Comparison of ENCODE assay signal across 10 cellular contexts in the genomic region with DNA sequence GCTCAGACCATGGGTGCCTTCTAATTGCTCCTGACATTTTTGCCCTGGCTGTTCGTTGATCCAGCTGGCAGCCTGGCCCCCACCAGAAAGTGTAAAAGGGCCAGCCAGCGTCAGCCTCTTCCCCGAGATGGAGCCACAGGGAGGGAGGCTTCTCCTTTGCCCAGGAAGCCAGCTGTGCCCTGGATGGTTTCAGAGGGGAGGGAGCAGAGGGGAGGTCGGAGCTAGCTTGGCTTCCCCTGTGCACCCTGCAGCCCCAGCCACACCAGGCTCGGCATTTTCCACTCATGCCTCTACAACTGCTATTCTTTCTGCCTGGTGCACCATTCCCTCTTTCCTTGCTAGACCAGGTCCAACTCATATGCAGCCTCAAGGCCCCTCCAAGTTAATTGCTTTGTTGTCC. TPM values are rescaled to one million over a fixed set of nuclear protein-coding genes. Genes with fewer than 3 reads are reported as not detected.
"Had no signal": no experiment of that assay in that cellular context is flagged by ENCODE, and none has a peak within 500 bp of the region (broad histone marks: within the 10 kb centered on the region; RNA-seq: fewer than 3 reads in every experiment).

No MANE protein-coding gene starts in this region.

RNA-seq across cellular contexts. Expression of a gene that starts 56.4 kb away (rescaled TPM):
- total RNA-seq: OCI-LY7, PC-9, Peyer's patch, Right ventricle myocardium inferior, Right ventricle myocardium superior, RPMI7951, SJCRH30, SJSA1, SK-MEL-5 had no signal
- polyA plus RNA-seq: SK-N-SH had no signal
